8 cellular contexts compared by ENCODE assay signal in the genomic region with DNA sequence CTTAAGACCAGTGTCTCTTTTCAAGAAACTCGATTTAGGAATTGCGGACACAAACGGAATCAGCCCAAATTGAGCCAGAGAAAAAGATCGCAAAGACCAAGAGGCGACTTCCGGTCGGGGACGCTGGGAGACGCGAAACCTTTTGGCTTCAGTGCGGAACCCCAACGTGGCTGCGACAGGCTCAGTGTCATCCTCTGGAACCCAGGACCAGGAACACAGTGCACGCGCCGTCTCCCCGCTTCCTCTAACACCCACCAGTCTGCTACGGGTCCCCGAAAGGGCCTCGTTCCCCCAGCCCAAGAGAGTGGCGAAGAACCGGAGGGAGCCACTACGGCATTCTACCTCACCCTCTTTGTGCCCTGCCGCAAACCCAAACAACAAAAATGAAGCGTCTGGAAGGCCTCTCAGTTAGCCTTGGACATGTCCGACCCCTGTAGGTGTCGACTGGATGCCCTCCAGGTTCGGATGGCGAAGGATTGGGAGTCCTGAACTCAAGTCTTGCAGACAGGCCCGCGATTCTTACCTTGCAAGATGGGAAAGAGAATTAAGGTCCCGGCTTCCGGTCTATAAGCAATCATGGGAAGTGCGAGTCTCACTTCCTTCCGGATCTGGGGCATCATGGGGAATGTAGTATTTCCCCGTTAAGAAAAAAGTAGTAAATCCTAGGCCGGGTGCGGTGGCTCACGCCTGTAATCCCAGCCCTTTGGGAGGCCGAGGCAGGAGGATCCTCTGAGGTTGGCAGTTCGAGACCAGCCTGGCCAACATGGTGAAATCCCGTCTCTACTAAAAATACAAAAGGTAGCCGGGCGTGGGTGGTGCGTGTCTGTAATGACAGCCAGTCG. TPM values are rescaled to one million over a fixed set of nuclear protein-coding genes. Genes with fewer than 3 reads are reported as not detected.
DNase-seq lines count a peak whose midpoint lies in the region; ATAC-seq, FAIRE-seq and TF ChIP-seq lines count a peak whose summit lies in the region.

A gene (minus strand): TSS at position 542 of the 842 bp plus-strand sequence. CDS start 949 bp downstream, outside the sequence.

- dilution Hi-C loops in keratinocyte (cut with MboI; ENCODE audit: extremely low pct_ligation_motif_present, low sequenced_read_pairs), result no loop called here

- peak; percentile 20 for FAIRE-seq in keratinocyte (lab: Jason Lieb, UNC)

- H3K79me2 ChIP-seq in keratinocyte (ENCODE audit: control insufficient read depth, insufficient read depth, low read length), result peaks cover 27% of the 10 kb centered on the region

- peak within 1 kb of the TSS; percentile 75 for H3K4me2 ChIP-seq in keratinocyte (ENCODE audit: control insufficient read depth, extremely low read depth, insufficient read depth, low read depth, low read length)

- ATAC-seq in GM18907 (IDR thresholded peaks at IDR 0.05; ENCODE audit: unreplicated experiment) (peak; percentile 76), HG03196 (IDR thresholded peaks at IDR 0.05; ENCODE audit: unreplicated experiment) (peak; percentile 73)
- peak; percentile 87 to 91 for ATAC-seq in activated CD4-positive, CD25-positive, alpha-beta regulatory T cell treated with anti-CD3 and anti-CD28 coated beads, Interleukin-2, amount 50 U/mL, for 24 hours

- no peaks in the 10 kb centered on the region for H3K9me3 ChIP-seq in keratinocyte (ENCODE audit: control insufficient read depth, low read depth, low read length)

- H3K27ac ChIP-seq in keratinocyte (ENCODE audit: control insufficient read depth, insufficient read depth, low read length), result peak within 1 kb of the TSS; percentile 93

- H4K20me1 ChIP-seq in keratinocyte (ENCODE audit: control insufficient read depth, extremely low read depth, insufficient read depth, low read length), result peaks cover 6% of the 10 kb centered on the region

- CTCF ChIA-PET in AG04449 (lab: Yijun Ruan, JAX), result interaction anchor here (5.2 kb wide), 1 partner anchor 212 kb away, joined by 59 read pairs; no protein-coding TSS in a partner anchor

- peaks cover 14% of the 10 kb centered on the region for H3K4me1 ChIP-seq in keratinocyte (ENCODE audit: control insufficient read depth, extremely low read depth, insufficient read depth, low read length)

- peak within 1 kb of the TSS; percentile 90 for H2AFZ ChIP-seq in keratinocyte (ENCODE audit: control insufficient read depth, low read length)

- DNase-seq in AG04449 (ENCODE audit: low read depth, low spot score), result peak; percentile 70
- peak; percentile 73 for DNase-seq in NCI-H345 treated with DMSO at 0.1 percent for 48 hours (lab: John Stamatoyannopoulos, UW; ENCODE audit: unreplicated experiment)
- peak; percentile 61 to 82 for DNase-seq in cerebellar nuclear complex (lab: John Stamatoyannopoulos, UW)
- peak; percentile 91 for DNase-seq in keratinocyte (ENCODE audit: low read depth, low spot score)
- DNase-seq in stimulated activated CD4-positive, alpha-beta T cell treated with anti-CD3 and anti-CD28 coated beads, Interleukin-12 subunit alpha, Interleukin-12 subunit beta, amount 100 ng/mL, for 48 hours (ENCODE audit: low read depth in 2 of 3, low spot score in 1 of 3), result peak; percentile 68 to 73 (median 68)

- H3K4me3 ChIP-seq in AG04449 (ENCODE audit: low read depth, low read length) (peak within 1 kb of the TSS; percentile 86), keratinocyte (ENCODE audit: control insufficient read depth in 2 of 3, extremely low read depth in 1 of 3, insufficient read depth in 2 of 3, low read depth in 1 of 3, low read length in 3 of 3) (peak within 1 kb of the TSS; percentile 82 to 91 (median 86))

- H3K36me3 ChIP-seq in keratinocyte (ENCODE audit: control insufficient read depth in 2 of 2, extremely low read depth in 1 of 2, insufficient read depth in 2 of 2, low read length in 2 of 2), result peaks cover 17 to 30% of the 10 kb centered on the region in 2 experiments

- peak within 1 kb of the TSS; percentile 88 for H3K9ac ChIP-seq in keratinocyte (ENCODE audit: control insufficient read depth, extremely low read depth, insufficient read depth, low read length)

- no peaks in the 10 kb centered on the region for H3K27me3 ChIP-seq in keratinocyte (ENCODE audit: control insufficient read depth, extremely low read depth, insufficient read depth, low read length)

- peaks cover 3% of the 10 kb centered on the region for H3K9me1 ChIP-seq in keratinocyte (ENCODE audit: control insufficient read depth, extremely low read depth, insufficient read depth, low read length)

- TF ChIP-seq CTCF in AG04449 (IDR thresholded peaks at IDR 0.05; ENCODE audit: insufficient read depth, low read length, missing control alignments) (no peak), keratinocyte (optimal IDR thresholded peaks at IDR 0.05 in 1 of 3, IDR thresholded peaks at IDR 0.05 in 1 of 3, conservative IDR thresholded peaks at IDR 0.05 in 1 of 3; ENCODE audit: extremely low read depth in 1 of 3, insufficient read depth in 2 of 3, low read length in 3 of 3) (no peak)

- POLR2A ChIA-PET in AG04449 (lab: Yijun Ruan, JAX), result no interaction called here

RNA-seq across cellular contexts. Expression of the gene that starts here (rescaled TPM):
- 1,620 to 2,338 TPM (median 2,192 TPM) in 3 replicates for polyA plus RNA-seq in keratinocyte
- 507 TPM for polyA plus RNA-seq in keratinocyte (2011; ENCODE audit: low read depth)
- 2,328 and 2,725 TPM in 2 replicates for polyA plus RNA-seq in keratinocyte (2011; cell fraction: cytosol; rRNA removed)
- polyA plus RNA-seq in keratinocyte (2011; cell fraction: nucleus; rRNA removed), result 579 and 714 TPM in 2 replicates
- 1,889 and 2,325 TPM in 2 replicates for polyA plus RNA-seq in keratinocyte (2012; ENCODE audit: low replicate concordance)
- polyA minus RNA-seq in keratinocyte, result 272 to 530 TPM (median 458 TPM) in 3 replicates
- polyA minus RNA-seq in keratinocyte (2011; cell fraction: cytosol; rRNA and poly(A)+ RNA removed), result 531 TPM
- polyA minus RNA-seq in keratinocyte (2011; cell fraction: nucleus; rRNA and poly(A)+ RNA removed), result 120 and 161 TPM in 2 replicates

Comparison
In these comparisons a context has a peak if more than half of its experiments do, and no peak if none do; other contexts are left out.
1. Peak in every context shown above with its lines: DNase-seq, ATAC-seq, H3K4me3 ChIP-seq and H3K27ac ChIP-seq.